In the genomic region with DNA sequence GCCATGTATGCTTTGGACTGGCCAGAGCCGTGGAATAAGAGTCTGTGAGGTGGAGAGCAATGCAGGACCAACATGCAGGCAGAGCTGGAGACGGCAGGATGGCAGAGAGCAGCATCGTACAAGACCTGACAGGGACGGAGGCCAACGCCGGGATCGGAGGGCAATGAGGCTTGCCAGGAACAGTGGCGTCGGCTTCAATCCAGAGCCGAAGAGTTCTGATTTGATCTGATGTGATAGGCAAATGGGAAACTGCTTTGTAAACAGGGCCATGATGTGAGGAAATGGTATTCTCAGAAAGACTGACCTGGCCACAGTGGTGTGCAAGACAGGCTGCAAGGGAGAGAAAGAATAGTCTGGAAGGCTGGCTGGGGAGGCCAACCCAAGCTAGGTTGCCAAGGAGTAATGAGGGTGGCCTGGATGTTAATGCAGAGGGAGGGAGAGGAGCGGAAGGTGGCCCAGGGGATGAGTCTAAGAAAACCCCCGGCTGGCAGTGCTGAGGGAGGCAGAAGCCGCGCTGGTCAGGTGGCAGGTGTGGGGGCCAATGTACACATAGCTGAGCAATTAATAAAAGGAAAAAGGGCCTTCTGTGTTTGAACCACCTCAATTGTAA, we compare ENCODE assay signal across 8 cellular contexts. TPM values are rescaled to one million over a fixed set of nuclear protein-coding genes. Genes with fewer than 3 reads are reported as not detected.
DNase-seq lines count a peak whose midpoint lies in the region; ATAC-seq and TF ChIP-seq lines count a peak whose summit lies in the region.

No MANE protein-coding gene starts in this region.

- H3K4me1 Mint-ChIP-seq in activated CD8-positive, alpha-beta T cell treated with anti-CD3 and anti-CD28 coated beads for 36 hours (ENCODE audit: low read depth) = peaks cover 32% of the 10 kb centered on the region
- H3K4me1 Mint-ChIP-seq in naive B cell = peaks cover 36 to 60% (median 36%) of the 10 kb centered on the region in 3 donors

- no peaks in the 10 kb centered on the region for H3K36me3 Mint-ChIP-seq in activated CD8-positive, alpha-beta T cell treated with anti-CD3 and anti-CD28 coated beads for 36 hours (ENCODE audit: low read depth)
- no peaks in the 10 kb centered on the region for H3K36me3 Mint-ChIP-seq in naive B cell

- H3K4me3 Mint-ChIP-seq in activated CD8-positive, alpha-beta T cell treated with anti-CD3 and anti-CD28 coated beads for 36 hours = no peak overlapping the region
- H3K4me3 Mint-ChIP-seq in naive B cell = peak overlapping the region; percentile 19 to 90 (median 75)

- peak overlapping the region; percentile 92 for H3K27ac Mint-ChIP-seq in activated CD8-positive, alpha-beta T cell treated with anti-CD3 and anti-CD28 coated beads for 36 hours
- peak overlapping the region; percentile 16 to 91 (median 86) for H3K27ac Mint-ChIP-seq in naive B cell

- H3K9me3 Mint-ChIP-seq in activated CD8-positive, alpha-beta T cell treated with anti-CD3 and anti-CD28 coated beads for 36 hours = peaks cover 3% of the 10 kb centered on the region
- H3K9me3 Mint-ChIP-seq in naive B cell = no peaks in the 10 kb centered on the region

- POLR2A ChIA-PET in activated CD8-positive, alpha-beta T cell treated with anti-CD3 and anti-CD28 coated beads for 36 hours (lab: Charles Lee) = interaction anchor here (0.9 to 2.0 kb wide), 4 partner anchors 10 to 26 kb away, joined by 3 to 8 read pairs (median 4); a partner anchor contains a TSS
- POLR2A ChIA-PET in HEK293T (lab: Yijun Ruan, JAX) = no interaction called here

- CTCF ChIA-PET in activated CD8-positive, alpha-beta T cell treated with anti-CD3 and anti-CD28 coated beads for 36 hours (lab: Charles Lee) = interaction anchor here (0.7 to 1.7 kb wide), 5 partner anchors 11 to 27 kb away, joined by 3 to 6 read pairs (median 4); a partner anchor contains a TSS
- CTCF ChIA-PET in HEK293T (lab: Yijun Ruan, JAX) = no interaction called here

- no peak for DNase-seq in activated CD8-positive, alpha-beta T cell treated with anti-CD3 and anti-CD28 coated beads for 36 hours
- DNase-seq in naive B cell = no peak
- no peak for DNase-seq in NCI-H2081 treated with DMSO at 0.1 percent for 48 hours (lab: John Stamatoyannopoulos, UW)
- no peak for DNase-seq in HEK293T (ENCODE audit: extremely low spot score)
- no peak for DNase-seq in NCI-H1694 (lab: John Stamatoyannopoulos, UW)

- TF ChIP-seq CTCF in activated CD8-positive, alpha-beta T cell treated with anti-CD3 and anti-CD28 coated beads for 36 hours (IDR thresholded peaks at IDR 0.05) = no peak

- H3K27me3 Mint-ChIP-seq in activated CD8-positive, alpha-beta T cell treated with anti-CD3 and anti-CD28 coated beads for 36 hours = no peaks in the 10 kb centered on the region
- H3K27me3 Mint-ChIP-seq in naive B cell = peaks cover 36 to 46% (median 44%) of the 10 kb centered on the region in 3 donors

- intact Hi-C loops in activated CD8-positive, alpha-beta T cell treated with anti-CD3 and anti-CD28 coated beads for 36 hours (cut with micrococcal nuclease) = loop anchor here (10.0 kb wide), 1 partner anchor 271 kb away; a partner anchor contains a TSS

- ATAC-seq in GM18870 (IDR thresholded peaks at IDR 0.05; ENCODE audit: unreplicated experiment) (peak; percentile 23), HG02870 (IDR thresholded peaks at IDR 0.05; ENCODE audit: unreplicated experiment) (peak; percentile 5), naive B cell (ENCODE audit: low read depth in 2 of 2) (peak; percentile 9 to 10), HG03039 (IDR thresholded peaks at IDR 0.05; ENCODE audit: unreplicated experiment) (no peak)
- ATAC-seq in activated CD8-positive, alpha-beta T cell treated with anti-CD3 and anti-CD28 coated beads for 36 hours = peak; percentile 3

TF ChIP-seq in HEK293T, 16 proteins besides CTCF, POLR2A, EP300 and RAD21:
- no peak for TF ChIP-seq BHLHE40 (IDR thresholded peaks at IDR 0.05; ENCODE audit: borderline replicate concordance)
- TF ChIP-seq SP1 (IDR thresholded peaks at IDR 0.05) = no peak
- TF ChIP-seq L3MBTL2 (conservative IDR thresholded peaks at IDR 0.05) = no peak
- TF ChIP-seq ELF4 (IDR thresholded peaks at IDR 0.05) = no peak
- TF ChIP-seq ARNT (IDR thresholded peaks at IDR 0.05) = no peak
- TF ChIP-seq ZNF384 (IDR thresholded peaks at IDR 0.05) = no peak
- no peak for TF ChIP-seq HDGF (IDR thresholded peaks at IDR 0.05; ENCODE audit: borderline replicate concordance)
- TF ChIP-seq, protein P1, sequence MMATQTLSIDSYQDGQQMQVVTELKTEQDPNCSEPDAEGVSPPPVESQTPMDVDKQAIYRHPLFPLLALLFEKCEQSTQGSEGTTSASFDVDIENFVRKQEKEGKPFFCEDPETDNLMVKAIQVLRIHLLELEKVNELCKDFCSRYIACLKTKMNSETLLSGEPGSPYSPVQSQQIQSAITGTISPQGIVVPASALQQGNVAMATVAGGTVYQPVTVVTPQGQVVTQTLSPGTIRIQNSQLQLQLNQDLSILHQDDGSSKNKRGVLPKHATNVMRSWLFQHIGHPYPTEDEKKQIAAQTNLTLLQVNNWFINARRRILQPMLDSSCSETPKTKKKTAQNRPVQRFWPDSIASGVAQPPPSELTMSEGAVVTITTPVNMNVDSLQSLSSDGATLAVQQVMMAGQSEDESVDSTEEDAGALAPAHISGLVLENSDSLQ (IDR thresholded peaks at IDR 0.05) = no peak
- no peak for TF ChIP-seq TARDBP (IDR thresholded peaks at IDR 0.05)
- no peak for TF ChIP-seq LEF1 (IDR thresholded peaks at IDR 0.05; ENCODE audit: borderline replicate concordance)
- no peak for TF ChIP-seq FOXA1 (IDR thresholded peaks at IDR 0.05)
- no peak for TF ChIP-seq CTBP1 (IDR thresholded peaks at IDR 0.05; ENCODE audit: borderline replicate concordance)
- no peak for TF ChIP-seq SUZ12 (IDR thresholded peaks at IDR 0.05)
- no peak for TF ChIP-seq FOXK2 (IDR thresholded peaks at IDR 0.05)
- no peak for TF ChIP-seq FOXM1 (IDR thresholded peaks at IDR 0.05; ENCODE audit: borderline replicate concordance)
- no peak for TF ChIP-seq NFRKB (IDR thresholded peaks at IDR 0.05)

RNA-seq across cellular contexts. Expression of a gene that starts 26.7 kb away (rescaled TPM):
- 1 to 10 TPM; 1.6 to 2.2 TPM for total RNA-seq in activated CD8-positive, alpha-beta T cell treated with anti-CD3 and anti-CD28 coated beads for 36 hours
- polyA plus RNA-seq in naive B cell (ENCODE audit: low read depth in 6 of 6) = 1 to 10 TPM in 5 of 6 donors, not detected in 1; 2.0 to 4.2 (median 2.1) TPM
